25 cellular contexts compared by ENCODE assay signal in genomic region chr11:121614661-121615240, GRCh38.
DNase-seq lines count a peak whose midpoint lies in the region; ATAC-seq and TF ChIP-seq lines count a peak whose summit lies in the region.
"Had no signal": no experiment of that assay in that cellular context is flagged by ENCODE, and none has a peak within 500 bp of the region (broad histone marks: within the 10 kb centered on the region; RNA-seq: fewer than 3 reads in every experiment).

No MANE protein-coding gene starts in this region.

- H3K9me3 Mint-ChIP-seq in central memory CD8-positive, alpha-beta T cell, result no peaks in the 10 kb centered on the region
- H3K9me3 Mint-ChIP-seq: activated naive CD8-positive, alpha-beta T cell treated with anti-CD3 and anti-CD28 coated beads, Interleukin-2, amount 10 ng/mL, durations not matched to agents 7 days and 5 days; T-cell had no signal

- H3K27me3 ChIP-seq in HUES64 (ENCODE audit: insufficient read depth, low read length) (no peaks in the 10 kb centered on the region), tibial nerve (no peaks in the 10 kb centered on the region)
- H3K27me3 ChIP-seq: BLaER1 treated with 17β-estradiol and CSF1 and Interleukin-3, amounts not matched to agents 10 nM and 100 nM; body of pancreas; heart left ventricle; sigmoid colon; SJCRH30; uterus had no signal

- no peak for TF ChIP-seq EP300 in tibial nerve (IDR thresholded peaks at IDR 0.05)

- H3K9me3 ChIP-seq in HUES64 (ENCODE audit: insufficient read depth, low read depth, low read length), result no peaks in the 10 kb centered on the region
- no peaks in the 10 kb centered on the region for H3K9me3 ChIP-seq in tibial nerve
- H3K9me3 ChIP-seq: body of pancreas, heart left ventricle, lower lobe of right lung, sigmoid colon, SJCRH30, uterus had no signal

- DNase-seq in ELF-1 (ENCODE audit: low read depth, low spot score) (peak; percentile 66), iPS-NIHi7 (ENCODE audit: extremely low spot score) (peak; percentile 56), HT-29 (ENCODE audit: low spot score) (no peak), tibial nerve (ENCODE audit: low spot score in 2 of 2) (no peak)
- DNase-seq in central memory CD8-positive, alpha-beta T cell (ENCODE audit: low spot score in 2 of 2), result no peak
- DNase-seq: activated CD4-positive, alpha-beta T cell treated with anti-CD3 and anti-CD28 coated beads for 1 hour; activated naive CD8-positive, alpha-beta T cell treated with anti-CD3 and anti-CD28 coated beads, Interleukin-2, amount 10 ng/mL, durations not matched to agents 7 days and 5 days; body of pancreas; Calu3; effector CD8-positive, alpha-beta T cell; heart left ventricle; lower lobe of right lung; NCI-H1105; NCI-H2081; NCI-H345; sigmoid colon; SJCRH30; substantia nigra; T-cell; uterus had no signal

- no peaks in the 10 kb centered on the region for H3K27me3 Mint-ChIP-seq in central memory CD8-positive, alpha-beta T cell
- H3K27me3 Mint-ChIP-seq: activated naive CD8-positive, alpha-beta T cell treated with anti-CD3 and anti-CD28 coated beads, Interleukin-2, amount 10 ng/mL, durations not matched to agents 7 days and 5 days; T-cell had no signal

- 86% methylated on average over 10 of the region's 10 CpGs for WGBS in HUES64
- WGBS in tibial nerve, 2 donors, result 78 to 84% methylated on average over 10 of the region's 10 CpGs

- TF ChIP-seq CTCF in tibial nerve (IDR thresholded peaks at IDR 0.05), result no peak

- H3K36me3 ChIP-seq in HUES64 (ENCODE audit: insufficient read depth, low read length) (peaks cover 98% of the 10 kb centered on the region), tibial nerve (peaks cover 0 to 7% (median under 1%) of the 10 kb centered on the region in 3 donors)
- H3K36me3 ChIP-seq: SJCRH30, uterus had no signal

- H3K27ac Mint-ChIP-seq in central memory CD8-positive, alpha-beta T cell (ENCODE audit: low read depth), result peak overlapping the region; percentile 38
- H3K27ac Mint-ChIP-seq: activated naive CD8-positive, alpha-beta T cell treated with anti-CD3 and anti-CD28 coated beads, Interleukin-2, amount 10 ng/mL, durations not matched to agents 7 days and 5 days had no signal

- peaks cover 12% of the 10 kb centered on the region for H3K4me1 Mint-ChIP-seq in central memory CD8-positive, alpha-beta T cell
- H3K4me1 Mint-ChIP-seq: activated naive CD8-positive, alpha-beta T cell treated with anti-CD3 and anti-CD28 coated beads, Interleukin-2, amount 10 ng/mL, durations not matched to agents 7 days and 5 days; T-cell had no signal

- H3K4me1 ChIP-seq in HUES64 (ENCODE audit: insufficient read depth, low read length) (peaks cover 7% of the 10 kb centered on the region; the same call in 1 of the 2 replicates), tibial nerve (no peaks in the 10 kb centered on the region)
- H3K4me1 ChIP-seq: body of pancreas, heart left ventricle, lower lobe of right lung, SJCRH30, uterus had no signal

- no peak for TF ChIP-seq POLR2A in tibial nerve (IDR thresholded peaks at IDR 0.05)

- H3K27ac ChIP-seq in HUES64 (ENCODE audit: low read depth, low read length) (0 out of 2 replicates have a peak overlapping the region, but pooled peaks have one; percentile 18), tibial nerve (no peak overlapping the region)
- H3K27ac ChIP-seq: BLaER1 treated with 17β-estradiol and CSF1 and Interleukin-3, amounts not matched to agents 10 nM and 100 nM; body of pancreas; heart left ventricle; lower lobe of right lung; SJCRH30; uterus had no signal

- H3K4me3 Mint-ChIP-seq in central memory CD8-positive, alpha-beta T cell, result no peak overlapping the region
- H3K4me3 Mint-ChIP-seq: activated naive CD8-positive, alpha-beta T cell treated with anti-CD3 and anti-CD28 coated beads, Interleukin-2, amount 10 ng/mL, durations not matched to agents 7 days and 5 days; neural crest cell; T-cell had no signal

- no peak for ATAC-seq in central memory CD8-positive, alpha-beta T cell (replicated peaks; ENCODE audit: extremely low read depth, poor library complexity, severe bottlenecking)
- ATAC-seq in HG03108 (IDR thresholded peaks at IDR 0.05; ENCODE audit: unreplicated experiment) (no peak), HG03025 (IDR thresholded peaks at IDR 0.05; ENCODE audit: low FRiP score, unreplicated experiment) (no peak)
- ATAC-seq: body of pancreas, heart left ventricle, lower lobe of right lung, T-cell had no signal

- H3K9ac ChIP-seq in HUES64 (ENCODE audit: low read depth, low read length), result no peak overlapping the region
- H3K9ac ChIP-seq: BLaER1 treated with 17β-estradiol and CSF1 and Interleukin-3, amounts not matched to agents 10 nM and 100 nM had no signal

- H3K36me3 Mint-ChIP-seq in central memory CD8-positive, alpha-beta T cell (ENCODE audit: insufficient read depth), result peaks cover 87% of the 10 kb centered on the region

- H3K4me3 ChIP-seq in HUES64 (ENCODE audit: low read length) (no peak overlapping the region), tibial nerve (no peak overlapping the region)
- H3K4me3 ChIP-seq: BLaER1 treated with 17β-estradiol and CSF1 and Interleukin-3, amounts not matched to agents 10 nM and 100 nM; body of pancreas; heart left ventricle; lower lobe of right lung; sigmoid colon; SJCRH30; uterus had no signal

Comparison
In these comparisons a context has a peak if more than half of its experiments do, and no peak if none do; other contexts are left out.
1. DNase-seq: peak in ELF-1 (single experiment) and iPS-NIHi7 (single experiment); none in central memory CD8-positive, alpha-beta T cell (0 of 2), HT-29 (single experiment) and tibial nerve (0 of 2).